ENCODE assay signal across 10 cellular contexts in the genomic region with DNA sequence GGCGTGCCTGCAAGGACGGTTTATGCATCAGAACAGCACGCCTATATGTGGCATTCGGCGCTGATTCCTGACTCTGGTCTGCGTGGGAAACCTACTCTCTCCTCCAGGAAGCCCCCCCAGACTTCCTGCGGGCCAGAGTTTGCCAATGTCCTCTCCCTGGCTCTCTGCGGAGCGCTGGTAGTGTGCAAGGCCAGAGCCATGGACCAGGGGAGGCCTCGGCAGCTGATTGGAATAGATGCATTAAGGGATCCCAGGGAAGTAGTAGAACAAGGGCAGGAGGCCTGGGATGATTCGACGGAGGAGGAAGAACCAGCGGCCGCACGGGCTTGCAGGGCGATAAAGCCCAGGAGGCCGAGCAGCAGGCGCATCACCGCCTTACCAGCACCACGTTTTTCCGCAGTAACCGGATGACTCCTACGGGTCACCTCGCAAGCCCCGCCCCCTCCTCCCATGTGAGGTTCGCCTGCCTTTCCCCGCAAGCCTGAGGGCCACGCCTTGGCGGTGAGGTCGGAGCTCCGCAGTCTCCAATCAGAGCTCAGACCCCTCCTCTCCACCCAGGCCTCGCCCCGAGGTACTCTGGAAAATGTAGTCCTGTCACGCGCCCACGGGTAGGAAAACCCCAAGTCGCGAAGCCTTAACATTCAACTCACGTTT. TPM values are rescaled to one million over a fixed set of nuclear protein-coding genes. Genes with fewer than 3 reads are reported as not detected.
A peak's percentile ranks its signal among the peaks of the same experiment; 100 is the strongest.
DNase-seq lines count a peak whose midpoint lies in the region; ATAC-seq and TF ChIP-seq lines count a peak whose summit lies in the region.
"Had no signal": no experiment of that assay in that cellular context is flagged by ENCODE, and none has a peak within 500 bp of the region (broad histone marks: within the 10 kb centered on the region; RNA-seq: fewer than 3 reads in every experiment).

No MANE protein-coding gene starts in this region.

- H3K9me3 Mint-ChIP-seq in MCF 10A (ENCODE audit: unreplicated experiment): no peaks in the 10 kb centered on the region
- no peaks in the 10 kb centered on the region for H3K9me3 Mint-ChIP-seq in activated CD8-positive, alpha-beta memory T cell treated with anti-CD3 and anti-CD28 coated beads, Interleukin-2, amount 10 ng/mL, durations not matched to agents 7 days and 5 days (ENCODE audit: low read depth)

- H3K9me3 ChIP-seq in breast epithelium (no peaks in the 10 kb centered on the region), thyroid gland (no peaks in the 10 kb centered on the region)

- H3K27ac ChIP-seq in breast epithelium (no peak overlapping the region), thyroid gland (no peak overlapping the region)
- H3K27ac ChIP-seq: VCaP had no signal

- H3K27me3 Mint-ChIP-seq in MCF 10A (ENCODE audit: insufficient read depth, unreplicated experiment): no peaks in the 10 kb centered on the region
- H3K27me3 Mint-ChIP-seq in activated CD8-positive, alpha-beta memory T cell treated with anti-CD3 and anti-CD28 coated beads, Interleukin-2, amount 10 ng/mL, durations not matched to agents 7 days and 5 days: peaks cover 35% of the 10 kb centered on the region

- ATAC-seq in activated CD8-positive, alpha-beta memory T cell treated with anti-CD3 and anti-CD28 coated beads, Interleukin-2, amount 10 ng/mL, durations not matched to agents 7 days and 5 days: no peak
- no peak for ATAC-seq in omental fat pad (ENCODE audit: low FRiP score)
- ATAC-seq in GM19351 (IDR thresholded peaks at IDR 0.05; ENCODE audit: unreplicated experiment): no peak

- TF ChIP-seq POLR2A in breast epithelium (IDR thresholded peaks at IDR 0.05) (no peak), thyroid gland (IDR thresholded peaks at IDR 0.05) (no peak)

- H3K4me3 ChIP-seq in breast epithelium (peak overlapping the region in 2 of 3 donors; percentile 3 to 55), fibroblast of pulmonary artery (replicated peaks; ENCODE audit: low read depth, low read length) (peak overlapping the region; percentile 12), thyroid gland (replicated peaks in 1 of 3) (no peak overlapping the region)

- BruUV-seq in MCF 10A (replicated peaks; lab: Mats Ljungman, UMichigan): no TSS peak

- no peak overlapping the region for H3K27ac Mint-ChIP-seq in MCF 10A (ENCODE audit: low read depth, unreplicated experiment)
- no peak overlapping the region for H3K27ac Mint-ChIP-seq in activated CD8-positive, alpha-beta memory T cell treated with anti-CD3 and anti-CD28 coated beads, Interleukin-2, amount 10 ng/mL, durations not matched to agents 7 days and 5 days
- H3K27ac Mint-ChIP-seq: CD4-positive, alpha-beta memory T cell had no signal

- no peaks in the 10 kb centered on the region for H3K36me3 Mint-ChIP-seq in MCF 10A (ENCODE audit: insufficient read depth, unreplicated experiment)
- H3K36me3 Mint-ChIP-seq in activated CD8-positive, alpha-beta memory T cell treated with anti-CD3 and anti-CD28 coated beads, Interleukin-2, amount 10 ng/mL, durations not matched to agents 7 days and 5 days: no peaks in the 10 kb centered on the region
- H3K36me3 Mint-ChIP-seq: CD4-positive, alpha-beta memory T cell had no signal

- H3K36me3 ChIP-seq in breast epithelium (no peaks in the 10 kb centered on the region), thyroid gland (no peaks in the 10 kb centered on the region)

- DNase-seq in breast epithelium (ENCODE audit: low spot score in 2 of 2) (peak; percentile 55 to 62), MCF 10A (ENCODE audit: unreplicated experiment) (no peak), fibroblast of pulmonary artery (ENCODE audit: low read depth) (peak; percentile 87), omental fat pad (ENCODE audit: low spot score) (peak; percentile 39), thyroid gland (peak; percentile 57 to 60), NCI-H128 (lab: John Stamatoyannopoulos, UW; ENCODE audit: unreplicated experiment) (no peak)
- DNase-seq in activated CD8-positive, alpha-beta memory T cell treated with anti-CD3 and anti-CD28 coated beads, Interleukin-2, amount 10 ng/mL, durations not matched to agents 7 days and 5 days: peak; percentile 76

- no peak for TF ChIP-seq CTCF in breast epithelium (IDR thresholded peaks at IDR 0.05)
- TF ChIP-seq CTCF in MCF 10A (IDR thresholded peaks at IDR 0.05; ENCODE audit: unreplicated experiment): no peak
- TF ChIP-seq CTCF in fibroblast of pulmonary artery (IDR thresholded peaks at IDR 0.05; ENCODE audit: low read length, missing control alignments): no peak
- TF ChIP-seq CTCF in omental fat pad (IDR thresholded peaks at IDR 0.05): no peak
- TF ChIP-seq CTCF in thyroid gland (IDR thresholded peaks at IDR 0.05): no peak

- POLR2A ChIA-PET in MCF 10A (lab: Yijun Ruan, JAX): no interaction called here

- peaks cover 3% of the 10 kb centered on the region for H3K4me1 Mint-ChIP-seq in MCF 10A (ENCODE audit: insufficient read depth, unreplicated experiment)
- H3K4me1 Mint-ChIP-seq in activated CD8-positive, alpha-beta memory T cell treated with anti-CD3 and anti-CD28 coated beads, Interleukin-2, amount 10 ng/mL, durations not matched to agents 7 days and 5 days: peaks cover 17% of the 10 kb centered on the region

- CTCF ChIA-PET in MCF 10A (lab: Yijun Ruan, JAX): no interaction called here
- CTCF ChIA-PET in activated CD8-positive, alpha-beta memory T cell treated with anti-CD3 and anti-CD28 coated beads, Interleukin-2, amount 10 ng/mL, durations not matched to agents 7 days and 5 days (lab: Charles Lee): no interaction called here

- WGBS in thyroid gland, 2 donors: 8 to 19% methylated on average over 28 to 35 of the region's 39 CpGs

- H3K27me3 ChIP-seq in breast epithelium (no peaks in the 10 kb centered on the region), thyroid gland (no peaks in the 10 kb centered on the region)

- H3K4me1 ChIP-seq in breast epithelium: no peaks in the 10 kb centered on the region
- H3K4me1 ChIP-seq in thyroid gland: peaks cover 19 to 21% of the 10 kb centered on the region in 2 donors

- intact Hi-C loops in breast epithelium (cut with DNase I; ENCODE audit: low total_unique reads): no loop called here
- intact Hi-C loops in MCF 10A (cut with micrococcal nuclease): no loop called here
- intact Hi-C loops in thyroid gland (cut with DNase I): no loop called here

- H3K4me3 Mint-ChIP-seq in MCF 10A (ENCODE audit: unreplicated experiment): no peak overlapping the region
- no peak overlapping the region for H3K4me3 Mint-ChIP-seq in activated CD8-positive, alpha-beta memory T cell treated with anti-CD3 and anti-CD28 coated beads, Interleukin-2, amount 10 ng/mL, durations not matched to agents 7 days and 5 days

RNA-seq across cellular contexts. Expression of gene CLEC11A, which starts 5.0 kb away (rescaled TPM):
- total RNA-seq in breast epithelium (10 to 100 TPM; 16.4 to 24.3 (median 20.6) TPM), MCF 10A (2022) (2.4 and 2.8 TPM in 2 replicates), omental fat pad (10 to 100 TPM; 17.1 to 32.0 (median 21.9) TPM), thyroid gland (10 to 100 TPM in 1 of 4 donors, 1 to 10 TPM in 3; 5.0 to 16.0 (median 8.9) TPM)
- under 1 TPM; 0.61 to 0.89 TPM for total RNA-seq in activated CD8-positive, alpha-beta memory T cell treated with anti-CD3 and anti-CD28 coated beads, Interleukin-2, amount 10 ng/mL, durations not matched to agents 7 days and 5 days

RNA-seq across cellular contexts. Expression of gene SHANK1, which starts 8.6 kb away (rescaled TPM):
- total RNA-seq in breast epithelium (under 1 TPM in 2 of 3 donors, not detected in 1; 0.59 to 0.98 TPM), MCF 10A (2022) (0.10 and 0.44 TPM in 2 replicates), omental fat pad (1 to 10 TPM in 1 of 4 donors, under 1 TPM in 1, not detected in 2; 0.37 to 2.2 TPM), thyroid gland (under 1 TPM in 2 of 4 donors, not detected in 2; 0.10 to 0.45 TPM)
- total RNA-seq in activated CD8-positive, alpha-beta memory T cell treated with anti-CD3 and anti-CD28 coated beads, Interleukin-2, amount 10 ng/mL, durations not matched to agents 7 days and 5 days: not detected
- total RNA-seq: CD4-positive, alpha-beta memory T cell had no signal

RNA-seq across cellular contexts. Expression of gene GPR32, which starts 42.1 kb away (rescaled TPM):
- total RNA-seq in breast epithelium: not detected
- total RNA-seq in MCF 10A (2022): not detected in 2 replicates
- total RNA-seq in activated CD8-positive, alpha-beta memory T cell treated with anti-CD3 and anti-CD28 coated beads, Interleukin-2, amount 10 ng/mL, durations not matched to agents 7 days and 5 days: not detected
- not detected for total RNA-seq in omental fat pad
- total RNA-seq in thyroid gland: not detected
- total RNA-seq: CD4-positive, alpha-beta memory T cell had no signal

Comparison
In these comparisons a context has a peak if more than half of its experiments do, and no peak if none do; other contexts are left out.
1. DNase-seq: peak in breast epithelium (2 of 2), activated CD8-positive, alpha-beta memory T cell treated with anti-CD3 and anti-CD28 coated beads, Interleukin-2, amount 10 ng/mL, durations not matched to agents 7 days and 5 days (single experiment), fibroblast of pulmonary artery (single experiment), omental fat pad (single experiment) and thyroid gland (2 of 2); none in MCF 10A (single experiment) and NCI-H128 (single experiment).
2. H3K4me3 ChIP-seq: peak in breast epithelium (2 of 3) and fibroblast of pulmonary artery (single experiment); none in thyroid gland (0 of 3).